In genomic region chrX:70313503-70313902, GRCh38 we compare ENCODE assay signal across 30 cellular contexts. TPM values are rescaled to one million over a fixed set of nuclear protein-coding genes. Genes with fewer than 3 reads are reported as not detected.
DNase-seq lines count a peak whose midpoint lies in the region; ATAC-seq and TF ChIP-seq lines count a peak whose summit lies in the region.
"Had no signal": no experiment of that assay in that cellular context is flagged by ENCODE, and none has a peak within 500 bp of the region (broad histone marks: within the 10 kb centered on the region; RNA-seq: fewer than 3 reads in every experiment).

No MANE protein-coding gene starts in this region.

- H3K79me1 ChIP-seq in mesenchymal stem cell (replicated peaks; ENCODE audit: low read length, poor library complexity, severe bottlenecking): peaks cover 2% of the 10 kb centered on the region

- no peak overlapping the region for H3K4me3 Mint-ChIP-seq in central memory CD8-positive, alpha-beta T cell
- no peak overlapping the region for H3K4me3 Mint-ChIP-seq in naive thymus-derived CD8-positive, alpha-beta T cell
- H3K4me3 Mint-ChIP-seq: activated CD4-positive, alpha-beta T cell treated with anti-CD3 and anti-CD28 coated beads, Interleukin-2, amount 10 ng/mL, durations not matched to agents 7 days and 5 days; CD14-positive monocyte; IgD-negative memory B cell; naive thymus-derived CD4-positive, alpha-beta T cell; stimulated activated memory B cell treated with anti-CD40 and anti-IgM and Interleukin-4, amounts not matched to agents 10 μg/mL and 1 μg/mL and 100 μg/mL, for 72 hours had no signal

- H3K9me3 Mint-ChIP-seq in central memory CD8-positive, alpha-beta T cell: no peaks in the 10 kb centered on the region
- no peaks in the 10 kb centered on the region for H3K9me3 Mint-ChIP-seq in naive thymus-derived CD8-positive, alpha-beta T cell
- H3K9me3 Mint-ChIP-seq: activated CD4-positive, alpha-beta T cell treated with anti-CD3 and anti-CD28 coated beads, Interleukin-2, amount 10 ng/mL, durations not matched to agents 7 days and 5 days; naive thymus-derived CD4-positive, alpha-beta T cell; stimulated activated memory B cell treated with anti-CD40 and anti-IgM and Interleukin-4, amounts not matched to agents 10 μg/mL and 1 μg/mL and 100 μg/mL, for 72 hours had no signal

- DNase-seq in EH (ENCODE audit: low read depth): peak; percentile 66
- DNase-seq in PC-3: peak; percentile 3
- DNase-seq in central memory CD8-positive, alpha-beta T cell (ENCODE audit: low spot score in 2 of 2): no peak
- peak; percentile 19 for DNase-seq in mesenchymal stem cell
- no peak for DNase-seq in NCI-H1092 treated with DMSO at 0.1 percent for 48 hours (lab: John Stamatoyannopoulos, UW)
- no peak for DNase-seq in dermis blood vessel endothelial cell
- DNase-seq in naive thymus-derived CD8-positive, alpha-beta T cell: no peak
- DNase-seq in stimulated activated CD4-positive, alpha-beta T cell treated with anti-CD3 and anti-CD28 coated beads, Interleukin-4, amount 100 ng/mL, for 24 hours: no peak
- DNase-seq: activated CD4-positive, alpha-beta T cell treated with anti-CD3 and anti-CD28 coated beads, Interleukin-2, amount 10 ng/mL, durations not matched to agents 7 days and 5 days; activated naive CD4-positive, alpha-beta T cell; activated T-cell treated with anti-CD3 and anti-CD28 coated beads, Interleukin-2, amount 50 U/mL, for 48 hours; amniotic stem cell; caudate nucleus; foreskin melanocyte; left ventricle myocardium inferior; MM.1S; naive thymus-derived CD4-positive, alpha-beta T cell; NCI-H1417 treated with DMSO at 0.1 percent for 48 hours; NCI-H524 treated with DMSO at 0.1 percent for 48 hours; Peyer's patch; retina had no signal

- no peak overlapping the region for H4K91ac ChIP-seq in mesenchymal stem cell (ENCODE audit: low read length)

- H3K23ac ChIP-seq in mesenchymal stem cell (ENCODE audit: low read length in 2 of 2): no peak overlapping the region

- H2BK120ac ChIP-seq in mesenchymal stem cell (ENCODE audit: low read depth, low read length): no peak overlapping the region

- CTCF ChIA-PET in PC-3 (lab: Charles Lee): no interaction called here

- no peak overlapping the region for H3K18ac ChIP-seq in mesenchymal stem cell (ENCODE audit: low read depth in 1 of 2, low read length in 2 of 2)

- no peak for ATAC-seq in PC-3
- ATAC-seq in central memory CD8-positive, alpha-beta T cell (replicated peaks; ENCODE audit: extremely low read depth, poor library complexity, severe bottlenecking): no peak
- ATAC-seq in naive thymus-derived CD8-positive, alpha-beta T cell: no peak
- ATAC-seq: naive thymus-derived CD4-positive, alpha-beta T cell; stimulated activated memory B cell treated with anti-CD40 and anti-IgM and Interleukin-4, amounts not matched to agents 10 μg/mL and 1 μg/mL and 100 μg/mL, for 72 hours had no signal

- intact Hi-C loops in PC-3 (cut with micrococcal nuclease): no loop called here

- no peaks in the 10 kb centered on the region for H3K36me3 Mint-ChIP-seq in central memory CD8-positive, alpha-beta T cell (ENCODE audit: insufficient read depth)
- no peaks in the 10 kb centered on the region for H3K36me3 Mint-ChIP-seq in naive thymus-derived CD8-positive, alpha-beta T cell
- H3K36me3 Mint-ChIP-seq: IgD-negative memory B cell; stimulated activated memory B cell treated with anti-CD40 and anti-IgM and Interleukin-4, amounts not matched to agents 10 μg/mL and 1 μg/mL and 100 μg/mL, for 72 hours had no signal

- H3K4me3 ChIP-seq in PC-3 (ENCODE audit: low read length) (no peak overlapping the region), mesenchymal stem cell (ENCODE audit: insufficient read depth in 1 of 2, low read depth in 1 of 2, low read length in 2 of 2) (no peak overlapping the region)
- H3K4me3 ChIP-seq: hepatocyte, left ventricle myocardium inferior, Peyer's patch, SK-N-MC had no signal

- H3K9me3 ChIP-seq in PC-3 (ENCODE audit: low read length) (no peaks in the 10 kb centered on the region), mesenchymal stem cell (ENCODE audit: control insufficient read depth, low read length) (peaks cover 10% of the 10 kb centered on the region)
- H3K9me3 ChIP-seq: left ventricle myocardium inferior, Peyer's patch had no signal

- H3K36me3 ChIP-seq in PC-3 (ENCODE audit: low read depth, low read length) (peaks cover 23% of the 10 kb centered on the region), mesenchymal stem cell (ENCODE audit: control insufficient read depth in 1 of 2, insufficient read depth in 2 of 2, low read depth in 1 of 2, low read length in 2 of 2) (no peaks in the 10 kb centered on the region)
- H3K36me3 ChIP-seq: left ventricle myocardium inferior, Peyer's patch had no signal

- H2BK15ac ChIP-seq in mesenchymal stem cell (ENCODE audit: low read depth, poor library complexity, severe bottlenecking): no peak overlapping the region

- no peak overlapping the region for H3K14ac ChIP-seq in mesenchymal stem cell (ENCODE audit: low read length in 2 of 2)

- no peak overlapping the region for H2BK12ac ChIP-seq in mesenchymal stem cell (ENCODE audit: low read length in 2 of 2)

- H4K20me1 ChIP-seq in PC-3 (ENCODE audit: low read length): 0 out of 2 replicates have a peak, but pooled peaks cover 7% of the 10 kb centered on the region

- peak overlapping the region; percentile 87 for H3K27ac Mint-ChIP-seq in central memory CD8-positive, alpha-beta T cell (ENCODE audit: low read depth)
- H3K27ac Mint-ChIP-seq in naive thymus-derived CD8-positive, alpha-beta T cell: no peak overlapping the region
- H3K27ac Mint-ChIP-seq: activated CD4-positive, alpha-beta T cell treated with anti-CD3 and anti-CD28 coated beads, Interleukin-2, amount 10 ng/mL, durations not matched to agents 7 days and 5 days; CD14-positive monocyte; IgD-negative memory B cell; naive thymus-derived CD4-positive, alpha-beta T cell; stimulated activated memory B cell treated with anti-CD40 and anti-IgM and Interleukin-4, amounts not matched to agents 10 μg/mL and 1 μg/mL and 100 μg/mL, for 72 hours had no signal

- BruUV-seq in PC-3 (replicated peaks; lab: Mats Ljungman, UMichigan): no TSS peak

- TF ChIP-seq CTCF in PC-3 (conservative IDR thresholded peaks at IDR 0.05; ENCODE audit: low read depth, low read length): no peak

- 100% methylated on average over 1 of the region's 1 CpG for WGBS in mesenchymal stem cell

- no peaks in the 10 kb centered on the region for H3K27me3 Mint-ChIP-seq in central memory CD8-positive, alpha-beta T cell
- H3K27me3 Mint-ChIP-seq in naive thymus-derived CD8-positive, alpha-beta T cell: peaks cover 0 to 3% (median 0%) of the 10 kb centered on the region in 5 donors
- H3K27me3 Mint-ChIP-seq: activated CD4-positive, alpha-beta T cell treated with anti-CD3 and anti-CD28 coated beads, Interleukin-2, amount 10 ng/mL, durations not matched to agents 7 days and 5 days; IgD-negative memory B cell; naive thymus-derived CD4-positive, alpha-beta T cell; stimulated activated memory B cell treated with anti-CD40 and anti-IgM and Interleukin-4, amounts not matched to agents 10 μg/mL and 1 μg/mL and 100 μg/mL, for 72 hours had no signal

- peaks cover 46% of the 10 kb centered on the region for H3K79me2 ChIP-seq in PC-3 (ENCODE audit: low read length)
- H3K79me2 ChIP-seq: hepatocyte had no signal

- H3K4me2 ChIP-seq in PC-3 (ENCODE audit: low read length) (no peak overlapping the region), mesenchymal stem cell (ENCODE audit: low read length, poor library complexity, severe bottlenecking) (no peak overlapping the region)
- H3K4me2 ChIP-seq: hepatocyte had no signal

- no peaks in the 10 kb centered on the region for H3K9me2 ChIP-seq in PC-3 (replicated peaks; ENCODE audit: low read length)

- POLR2A ChIA-PET in PC-3 (lab: Charles Lee; ENCODE audit: unreplicated experiment): no interaction called here
- POLR2A ChIA-PET in naive thymus-derived CD8-positive, alpha-beta T cell (lab: Charles Lee): no interaction called here

- no peak overlapping the region for H4K8ac ChIP-seq in mesenchymal stem cell (ENCODE audit: low read length)

- no peaks in the 10 kb centered on the region for H3F3A ChIP-seq in PC-3 (ENCODE audit: low read length, unreplicated experiment)

- H3K4me1 ChIP-seq in PC-3 (ENCODE audit: insufficient read depth, low read length) (no peaks in the 10 kb centered on the region), mesenchymal stem cell (ENCODE audit: control insufficient read depth, insufficient read depth, low read depth, low read length) (peaks cover 2% of the 10 kb centered on the region)
- H3K4me1 ChIP-seq: left ventricle myocardium inferior, Peyer's patch had no signal

- H3K9ac ChIP-seq in PC-3 (ENCODE audit: low read length) (no peak overlapping the region), mesenchymal stem cell (ENCODE audit: low read length) (no peak overlapping the region)

- no peak overlapping the region for H2BK5ac ChIP-seq in mesenchymal stem cell (ENCODE audit: low read depth, low read length, poor library complexity, severe bottlenecking)

- H3K27ac ChIP-seq in PC-3 (ENCODE audit: low read length) (no peak overlapping the region), mesenchymal stem cell (ENCODE audit: low read length, poor library complexity, severe bottlenecking) (no peak overlapping the region)
- H3K27ac ChIP-seq: hepatocyte, left ventricle myocardium inferior, Peyer's patch, SK-N-MC, VCaP had no signal

- H3K4me1 Mint-ChIP-seq in central memory CD8-positive, alpha-beta T cell: no peaks in the 10 kb centered on the region
- no peaks in the 10 kb centered on the region for H3K4me1 Mint-ChIP-seq in naive thymus-derived CD8-positive, alpha-beta T cell
- H3K4me1 Mint-ChIP-seq: activated CD4-positive, alpha-beta T cell treated with anti-CD3 and anti-CD28 coated beads, Interleukin-2, amount 10 ng/mL, durations not matched to agents 7 days and 5 days; CD14-positive monocyte; IgD-negative memory B cell; stimulated activated memory B cell treated with anti-CD40 and anti-IgM and Interleukin-4, amounts not matched to agents 10 μg/mL and 1 μg/mL and 100 μg/mL, for 72 hours had no signal

- no peak overlapping the region for H2AFZ ChIP-seq in PC-3 (ENCODE audit: low read length)
- H2AFZ ChIP-seq in mesenchymal stem cell (ENCODE audit: low read depth, low read length): no peak overlapping the region
- H2AFZ ChIP-seq: hepatocyte had no signal

- H3K4ac ChIP-seq in mesenchymal stem cell (ENCODE audit: low read depth in 1 of 2, low read length in 2 of 2): no peak overlapping the region

- no peaks in the 10 kb centered on the region for H3K27me3 ChIP-seq in PC-3 (ENCODE audit: low read length)
- peaks cover 0 to 6% of the 10 kb centered on the region in 2 experiments for H3K27me3 ChIP-seq in mesenchymal stem cell (ENCODE audit: control insufficient read depth in 1 of 2, insufficient read depth in 1 of 2, low read length in 2 of 2)
- H3K27me3 ChIP-seq: hepatocyte, Peyer's patch had no signal

- no peak overlapping the region for H2AK5ac ChIP-seq in mesenchymal stem cell (ENCODE audit: low read length, severe bottlenecking)

RNA-seq across cellular contexts. Expression of gene KIF4A, which starts 23.6 kb away (rescaled TPM):
- total RNA-seq in PC-3 (2014; rRNA removed) (35.8 and 43.5 TPM in 2 replicates), dermis blood vessel endothelial cell (7.7 and 29.6 TPM in 2 replicates)
- 3.5 TPM for polyA plus RNA-seq in mesenchymal stem cell (2013, experiment 1 of 2)
- polyA plus RNA-seq in mesenchymal stem cell (2013, experiment 2 of 2): 3.1 TPM
- under 1 TPM; 0.08 TPM for total RNA-seq in naive thymus-derived CD8-positive, alpha-beta T cell
- not detected for polyA plus RNA-seq in naive thymus-derived CD8-positive, alpha-beta T cell
- polyA plus RNA-seq: IgD-negative memory B cell; naive thymus-derived CD4-positive, alpha-beta T cell had no signal

RNA-seq across cellular contexts. Expression of gene PDZD11, which starts 23.8 kb away (rescaled TPM):
- total RNA-seq in PC-3 (2014; rRNA removed) (69.5 and 83.0 TPM in 2 replicates), dermis blood vessel endothelial cell (35.3 and 43.2 TPM in 2 replicates)
- 92.8 TPM for polyA plus RNA-seq in mesenchymal stem cell (2013, experiment 1 of 2)
- 93.6 TPM for polyA plus RNA-seq in mesenchymal stem cell (2013, experiment 2 of 2)
- total RNA-seq in naive thymus-derived CD8-positive, alpha-beta T cell: 10 to 100 TPM; 13.2 to 14.5 TPM
- 10 to 100 TPM; 27.5 to 36.1 (median 29.2) TPM for polyA plus RNA-seq in naive thymus-derived CD8-positive, alpha-beta T cell

RNA-seq across cellular contexts. Expression of gene RAB41, which starts 31.5 kb away (rescaled TPM):
- total RNA-seq in PC-3 (2014; rRNA removed) (not detected in 2 replicates), dermis blood vessel endothelial cell (not detected in 2 replicates)
- not detected for polyA plus RNA-seq in mesenchymal stem cell (2013, experiment 1 of 2)
- not detected for polyA plus RNA-seq in mesenchymal stem cell (2013, experiment 2 of 2)
- not detected for total RNA-seq in naive thymus-derived CD8-positive, alpha-beta T cell
- polyA plus RNA-seq in naive thymus-derived CD8-positive, alpha-beta T cell: not detected
- total RNA-seq: activated CD4-positive, alpha-beta T cell treated with anti-CD3 and anti-CD28 coated beads, Interleukin-2, amount 10 ng/mL, durations not matched to agents 7 days and 5 days; dermis microvascular lymphatic vessel endothelial cell; hepatocyte; left ventricle myocardium inferior; naive thymus-derived CD4-positive, alpha-beta T cell; osteocyte; Peyer's patch; T-helper 2 cell treated with Interferon-gamma antibody and Interleukin-4, amounts not matched to agents 100 ng/mL and 5 ng/mL, for 36 hours had no signal
- polyA plus RNA-seq: CD14-positive monocyte; hepatocyte; IgD-negative memory B cell; naive thymus-derived CD4-positive, alpha-beta T cell had no signal

RNA-seq across cellular contexts. Expression of gene ARR3, which starts 45.4 kb away (rescaled TPM):
- total RNA-seq in PC-3 (2014; rRNA removed) (not detected in 2 replicates), dermis blood vessel endothelial cell (not detected in 2 replicates)
- not detected for polyA plus RNA-seq in mesenchymal stem cell (2013, experiment 1 of 2)
- not detected for polyA plus RNA-seq in mesenchymal stem cell (2013, experiment 2 of 2)
- total RNA-seq in naive thymus-derived CD8-positive, alpha-beta T cell: not detected
- polyA plus RNA-seq in naive thymus-derived CD8-positive, alpha-beta T cell: not detected
- total RNA-seq: activated CD4-positive, alpha-beta T cell treated with anti-CD3 and anti-CD28 coated beads, Interleukin-2, amount 10 ng/mL, durations not matched to agents 7 days and 5 days; dermis microvascular lymphatic vessel endothelial cell; hepatocyte; left ventricle myocardium inferior; naive thymus-derived CD4-positive, alpha-beta T cell; osteocyte; T-helper 2 cell treated with Interferon-gamma antibody and Interleukin-4, amounts not matched to agents 100 ng/mL and 5 ng/mL, for 36 hours had no signal
- polyA plus RNA-seq: CD14-positive monocyte; hepatocyte; IgD-negative memory B cell; naive thymus-derived CD4-positive, alpha-beta T cell had no signal

RNA-seq across cellular contexts. Expression of gene P2RY4, which starts 53.5 kb away (rescaled TPM):
- total RNA-seq in PC-3 (2014; rRNA removed): 0.62 TPM in 1 of 2 replicates, not detected in the other
- 0.04 TPM for polyA plus RNA-seq in mesenchymal stem cell (2013, experiment 1 of 2)
- polyA plus RNA-seq in mesenchymal stem cell (2013, experiment 2 of 2): 0.10 TPM
- not detected in 2 replicates for total RNA-seq in dermis blood vessel endothelial cell
- total RNA-seq in naive thymus-derived CD8-positive, alpha-beta T cell: under 1 TPM; 0.55 to 0.75 TPM
- not detected for polyA plus RNA-seq in naive thymus-derived CD8-positive, alpha-beta T cell
- total RNA-seq: dermis microvascular lymphatic vessel endothelial cell, left ventricle myocardium inferior had no signal
- polyA plus RNA-seq: CD14-positive monocyte; IgD-negative memory B cell; naive thymus-derived CD4-positive, alpha-beta T cell had no signal

Comparison
In these comparisons a context has a peak if more than half of its experiments do, and no peak if none do; other contexts are left out.
1. DNase-seq: peak in EH (single experiment), PC-3 (single experiment) and mesenchymal stem cell (single experiment); none in central memory CD8-positive, alpha-beta T cell (0 of 2), NCI-H1092 treated with DMSO at 0.1 percent for 48 hours (single experiment), dermis blood vessel endothelial cell (single experiment), naive thymus-derived CD8-positive, alpha-beta T cell (0 of 10) and stimulated activated CD4-positive, alpha-beta T cell treated with anti-CD3 and anti-CD28 coated beads, Interleukin-4, amount 100 ng/mL, for 24 hours (single experiment).